In genomic region chr9:127707766-127708165, GRCh38 we compare ENCODE assay signal across 10 cellular contexts. TPM values are rescaled to one million over a fixed set of nuclear protein-coding genes. Genes with fewer than 3 reads are reported as not detected.
DNase-seq lines count a peak whose midpoint lies in the region; ATAC-seq, FAIRE-seq and TF ChIP-seq lines count a peak whose summit lies in the region.
"Had no signal": no experiment of that assay in that cellular context is flagged by ENCODE, and none has a peak within 500 bp of the region (broad histone marks: within the 10 kb centered on the region; RNA-seq: fewer than 3 reads in every experiment).

No MANE protein-coding gene starts in this region.

- H3K27ac ChIP-seq in 22Rv1: 0 out of 2 replicates have a peak overlapping the region, but pooled peaks have one; percentile 25
- no peak overlapping the region for H3K27ac ChIP-seq in right cardiac atrium (ENCODE audit: low read length)
- no peak overlapping the region for H3K27ac ChIP-seq in substantia nigra (ENCODE audit: low read depth, low read length, poor library complexity, severe bottlenecking)

- H3K27me3 ChIP-seq in bronchial epithelial cell (ENCODE audit: control insufficient read depth, insufficient read depth, low read length): no peaks in the 10 kb centered on the region
- H3K27me3 ChIP-seq in right cardiac atrium (ENCODE audit: control insufficient read depth, insufficient read depth): no peaks in the 10 kb centered on the region

- peak; percentile 59 for DNase-seq in RKO (ENCODE audit: low spot score)
- DNase-seq in bronchial epithelial cell (ENCODE audit: low read depth): no peak
- DNase-seq in right cardiac atrium: no peak
- DNase-seq in kidney glomerular epithelial cell (lab: John Stamatoyannopoulos, UW): no peak
- no peak for DNase-seq in NCI-H1436 (lab: John Stamatoyannopoulos, UW)
- DNase-seq in substantia nigra (lab: John Stamatoyannopoulos, UW): no peak
- DNase-seq: DMS153; NK-92 treated with Interleukin-12 subunit alpha and Interleukin-12 subunit beta, amount 100 ng/mL, for 24 hours had no signal

- no peaks in the 10 kb centered on the region for H3K9me3 ChIP-seq in right cardiac atrium (ENCODE audit: control insufficient read depth, low read length)

- peaks cover 3% of the 10 kb centered on the region for H3K36me3 ChIP-seq in bronchial epithelial cell (ENCODE audit: control insufficient read depth, insufficient read depth, low read length)

- intact Hi-C loops in right cardiac atrium (cut with DNase I): no loop called here

- no peak for ATAC-seq in right cardiac atrium

- H3K4me3 ChIP-seq in bronchial epithelial cell (ENCODE audit: low read depth, low read length) (no peak overlapping the region), right cardiac atrium (ENCODE audit: low read length) (no peak overlapping the region)

- no peaks in the 10 kb centered on the region for H3K4me1 ChIP-seq in right cardiac atrium (ENCODE audit: control insufficient read depth, insufficient read depth, low read length)

- TF ChIP-seq CTCF in 22Rv1 (IDR thresholded peaks at IDR 0.05): peak; percentile 35; the same call in 1 of the 2 replicates
- TF ChIP-seq CTCF in GM12873 (IDR thresholded peaks at IDR 0.05; ENCODE audit: insufficient read depth, low read depth, low read length, missing control alignments): peak; percentile 38
- TF ChIP-seq CTCF in bronchial epithelial cell (IDR thresholded peaks at IDR 0.05; ENCODE audit: insufficient read depth, low read length, severe bottlenecking): peak; percentile 22

- 54% methylated on average over 5 of the region's 5 CpGs for WGBS in right cardiac atrium

- FAIRE-seq in bronchial epithelial cell (lab: Jason Lieb, UNC): peak; percentile 18

RNA-seq across cellular contexts. Expression of gene CFAP157, which starts 1.0 kb away (rescaled TPM):
- total RNA-seq in bronchial epithelial cell: under 0.01 TPM in 1 of 2 replicates, not detected in the other
- not detected for total RNA-seq in right cardiac atrium
- 0.18 TPM for polyA plus RNA-seq in right cardiac atrium

RNA-seq across cellular contexts. Expression of gene PTRH1, which starts 7.7 kb away (rescaled TPM):
- 26.6 and 58.9 TPM in 2 replicates for total RNA-seq in bronchial epithelial cell
- 10 to 100 TPM in 3 of 4 donors, 1 to 10 TPM in 1; 8.7 to 15.0 (median 11.6) TPM for total RNA-seq in right cardiac atrium
- 16.3 TPM for polyA plus RNA-seq in right cardiac atrium

RNA-seq across cellular contexts. Expression of gene TTC16, which starts 8.1 kb away (rescaled TPM):
- not detected in 2 replicates for total RNA-seq in bronchial epithelial cell
- under 1 TPM in 3 of 4 donors, not detected in 1; 0.06 to 0.14 (median 0.11) TPM for total RNA-seq in right cardiac atrium
- 0.14 TPM for polyA plus RNA-seq in right cardiac atrium

RNA-seq across cellular contexts. Expression of gene TOR2A, which starts 27.3 kb away (rescaled TPM):
- total RNA-seq in bronchial epithelial cell (1.8 and 4.6 TPM in 2 replicates), right cardiac atrium (1 to 10 TPM; 3.1 to 3.9 (median 3.5) TPM)
- 3.7 TPM for polyA plus RNA-seq in right cardiac atrium
